ENCODE assay signal across 8 cellular contexts in genomic region chr16:2963611-2964415, GRCh38. TPM values are rescaled to one million over a fixed set of nuclear protein-coding genes. Genes with fewer than 3 reads are reported as not detected.
DNase-seq lines count a peak whose midpoint lies in the region; ATAC-seq and TF ChIP-seq lines count a peak whose summit lies in the region.

TSS of gene KREMEN2 (plus strand) at chr16:2964275. CDS start at chr16:2964521, 246 bp downstream.

- ATAC-seq in HG02588 (IDR thresholded peaks at IDR 0.05; ENCODE audit: unreplicated experiment), result no peak

- DNase-seq in ACHN (peak; percentile 91), GM12864 (ENCODE audit: low read depth) (no peak), NCI-H446 treated with DMSO at 0.1 percent for 48 hours (lab: John Stamatoyannopoulos, UW) (peak; percentile 38), iPS-NIHi11 (ENCODE audit: low spot score) (peak; percentile 53), T-helper 9 cell (no peak)
- peak; percentile 19 for DNase-seq in activated T-helper 1 cell treated with anti-CD3 and anti-CD28 coated beads, Interleukin-12 subunit alpha, Interleukin-12 subunit beta, Interleukin-2, Interleukin-4 antibody, amounts not matched to agents 30 ng/mL and 10 ng/mL and 1 ng/mL, durations not matched to agents 14 hours and 24 hours and 36 hours (ENCODE audit: low spot score)
- DNase-seq in stimulated activated naive CD4-positive, alpha-beta T cell treated with Interleukin-2 at 50 U/mL for 16 hours (lab: John Stamatoyannopoulos, UW), result peak; percentile 31

- H3K4me3 ChIP-seq in GM12864 (ENCODE audit: low read depth, low read length), result peak within 1 kb of the TSS; percentile 31

- no peaks in the 10 kb centered on the region for H3K36me3 Mint-ChIP-seq in activated T-helper 1 cell treated with anti-CD3 and anti-CD28 coated beads, Interleukin-12 subunit alpha, Interleukin-12 subunit beta, Interleukin-2, Interleukin-4 antibody, amounts not matched to agents 30 ng/mL and 10 ng/mL and 1 ng/mL, durations not matched to agents 14 hours and 24 hours and 36 hours (ENCODE audit: low read depth)

- H3K4me3 Mint-ChIP-seq in activated T-helper 1 cell treated with anti-CD3 and anti-CD28 coated beads, Interleukin-12 subunit alpha, Interleukin-12 subunit beta, Interleukin-2, Interleukin-4 antibody, amounts not matched to agents 30 ng/mL and 10 ng/mL and 1 ng/mL, durations not matched to agents 14 hours and 24 hours and 36 hours, result peak within 1 kb of the TSS; percentile 82

- intact Hi-C loops in activated T-helper 1 cell treated with anti-CD3 and anti-CD28 coated beads, Interleukin-12 subunit alpha, Interleukin-12 subunit beta, Interleukin-2, Interleukin-4 antibody, amounts not matched to agents 30 ng/mL and 10 ng/mL and 1 ng/mL, durations not matched to agents 14 hours and 24 hours and 36 hours (cut with micrococcal nuclease), result loop anchor here (2.0 kb wide), 1 partner anchor 59 kb away; no protein-coding TSS in a partner anchor

- peaks cover 32% of the 10 kb centered on the region for H3K27me3 Mint-ChIP-seq in activated T-helper 1 cell treated with anti-CD3 and anti-CD28 coated beads, Interleukin-12 subunit alpha, Interleukin-12 subunit beta, Interleukin-2, Interleukin-4 antibody, amounts not matched to agents 30 ng/mL and 10 ng/mL and 1 ng/mL, durations not matched to agents 14 hours and 24 hours and 36 hours (ENCODE audit: insufficient read depth)

- TF ChIP-seq CTCF in GM12864 (IDR thresholded peaks at IDR 0.05; ENCODE audit: low read depth, low read length, missing control alignments), result no peak

- no peaks in the 10 kb centered on the region for H3K9me3 Mint-ChIP-seq in activated T-helper 1 cell treated with anti-CD3 and anti-CD28 coated beads, Interleukin-12 subunit alpha, Interleukin-12 subunit beta, Interleukin-2, Interleukin-4 antibody, amounts not matched to agents 30 ng/mL and 10 ng/mL and 1 ng/mL, durations not matched to agents 14 hours and 24 hours and 36 hours

- in situ Hi-C loops in ACHN (cut with HindIII; ENCODE audit: low pct_ligation_motif_present, low pct_unique_long_range_greater_than_20kb, low sequenced_read_pairs), result no loop called here

- peaks cover 13% of the 10 kb centered on the region for H3K4me1 Mint-ChIP-seq in activated T-helper 1 cell treated with anti-CD3 and anti-CD28 coated beads, Interleukin-12 subunit alpha, Interleukin-12 subunit beta, Interleukin-2, Interleukin-4 antibody, amounts not matched to agents 30 ng/mL and 10 ng/mL and 1 ng/mL, durations not matched to agents 14 hours and 24 hours and 36 hours (ENCODE audit: low read depth)

- no peak within 1 kb of the TSS for H3K27ac Mint-ChIP-seq in activated T-helper 1 cell treated with anti-CD3 and anti-CD28 coated beads, Interleukin-12 subunit alpha, Interleukin-12 subunit beta, Interleukin-2, Interleukin-4 antibody, amounts not matched to agents 30 ng/mL and 10 ng/mL and 1 ng/mL, durations not matched to agents 14 hours and 24 hours and 36 hours

RNA-seq across cellular contexts. Expression of gene KREMEN2, which starts in this region (rescaled TPM):
- 0.10 and 0.18 TPM in 2 replicates for total RNA-seq in activated T-helper 1 cell treated with anti-CD3 and anti-CD28 coated beads, Interleukin-12 subunit alpha, Interleukin-12 subunit beta, Interleukin-2, Interleukin-4 antibody, amounts not matched to agents 30 ng/mL and 10 ng/mL and 1 ng/mL, durations not matched to agents 14 hours and 24 hours and 36 hours

Comparison
In these comparisons a context has a peak if more than half of its experiments do, and no peak if none do; other contexts are left out.
1. Peak in DNase-seq in activated T-helper 1 cell treated with anti-CD3 and anti-CD28 coated beads, Interleukin-12 subunit alpha, Interleukin-12 subunit beta, Interleukin-2, Interleukin-4 antibody, amounts not matched to agents 30 ng/mL and 10 ng/mL and 1 ng/mL, durations not matched to agents 14 hours and 24 hours and 36 hours; RNA of the gene not detected or under 1 TPM.
2. DNase-seq: peak in ACHN (single experiment), NCI-H446 treated with DMSO at 0.1 percent for 48 hours (single experiment), iPS-NIHi11 (single experiment) and stimulated activated naive CD4-positive, alpha-beta T cell treated with Interleukin-2 at 50 U/mL for 16 hours (single experiment); none in GM12864 (single experiment) and T-helper 9 cell (single experiment).